In the genomic region with DNA sequence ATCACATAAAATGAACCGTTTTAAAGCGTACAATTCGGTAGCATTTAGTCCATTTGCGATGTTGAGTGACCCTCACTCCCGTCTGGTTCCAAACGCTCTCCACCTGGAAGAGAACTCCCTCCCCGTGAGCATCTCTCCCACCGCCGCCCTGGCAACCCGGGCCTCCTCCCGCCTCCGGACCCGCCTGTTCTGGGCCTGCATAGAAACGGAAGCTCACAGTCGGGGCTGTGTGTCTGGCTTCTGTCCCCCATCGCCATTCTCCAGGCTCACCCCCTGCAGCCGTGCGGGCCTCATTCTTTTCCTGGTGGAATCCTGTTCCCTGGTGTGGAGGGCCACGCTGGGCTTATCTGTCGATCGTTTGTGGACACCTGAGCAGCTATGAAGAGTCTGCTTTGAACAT, we compare ENCODE assay signal across 1 cellular context.
TF ChIP-seq lines count a peak whose summit lies in the region.

No MANE protein-coding gene starts in this region.

TF ChIP-seq in HCT116, 20 proteins besides CTCF, POLR2A, EP300 and RAD21 (continued from another document):
- TF ChIP-seq, protein P1, sequence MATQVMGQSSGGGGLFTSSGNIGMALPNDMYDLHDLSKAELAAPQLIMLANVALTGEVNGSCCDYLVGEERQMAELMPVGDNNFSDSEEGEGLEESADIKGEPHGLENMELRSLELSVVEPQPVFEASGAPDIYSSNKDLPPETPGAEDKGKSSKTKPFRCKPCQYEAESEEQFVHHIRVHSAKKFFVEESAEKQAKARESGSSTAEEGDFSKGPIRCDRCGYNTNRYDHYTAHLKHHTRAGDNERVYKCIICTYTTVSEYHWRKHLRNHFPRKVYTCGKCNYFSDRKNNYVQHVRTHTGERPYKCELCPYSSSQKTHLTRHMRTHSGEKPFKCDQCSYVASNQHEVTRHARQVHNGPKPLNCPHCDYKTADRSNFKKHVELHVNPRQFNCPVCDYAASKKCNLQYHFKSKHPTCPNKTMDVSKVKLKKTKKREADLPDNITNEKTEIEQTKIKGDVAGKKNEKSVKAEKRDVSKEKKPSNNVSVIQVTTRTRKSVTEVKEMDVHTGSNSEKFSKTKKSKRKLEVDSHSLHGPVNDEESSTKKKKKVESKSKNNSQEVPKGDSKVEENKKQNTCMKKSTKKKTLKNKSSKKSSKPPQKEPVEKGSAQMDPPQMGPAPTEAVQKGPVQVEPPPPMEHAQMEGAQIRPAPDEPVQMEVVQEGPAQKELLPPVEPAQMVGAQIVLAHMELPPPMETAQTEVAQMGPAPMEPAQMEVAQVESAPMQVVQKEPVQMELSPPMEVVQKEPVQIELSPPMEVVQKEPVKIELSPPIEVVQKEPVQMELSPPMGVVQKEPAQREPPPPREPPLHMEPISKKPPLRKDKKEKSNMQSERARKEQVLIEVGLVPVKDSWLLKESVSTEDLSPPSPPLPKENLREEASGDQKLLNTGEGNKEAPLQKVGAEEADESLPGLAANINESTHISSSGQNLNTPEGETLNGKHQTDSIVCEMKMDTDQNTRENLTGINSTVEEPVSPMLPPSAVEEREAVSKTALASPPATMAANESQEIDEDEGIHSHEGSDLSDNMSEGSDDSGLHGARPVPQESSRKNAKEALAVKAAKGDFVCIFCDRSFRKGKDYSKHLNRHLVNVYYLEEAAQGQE (IDR thresholded peaks at IDR 0.05; ENCODE audit: low read depth) = no peak
- TF ChIP-seq EZH2phosphoT487 (IDR thresholded peaks at IDR 0.05; ENCODE audit: borderline replicate concordance) (no peak), ZNF274 (IDR thresholded peaks at IDR 0.05; ENCODE audit: low read depth, low read length) (no peak), YY1 (IDR thresholded peaks at IDR 0.05; ENCODE audit: extremely low read depth, insufficient replicate concordance, low read depth, low read length) (no peak), TCF7L2 (IDR thresholded peaks at IDR 0.05; ENCODE audit: borderline replicate concordance, extremely low read depth, insufficient read depth, insufficient read length) (no peak), ZFX (IDR thresholded peaks at IDR 0.05) (no peak), EGR1 (IDR thresholded peaks at IDR 0.05; ENCODE audit: low read depth) (no peak)
- TF ChIP-seq, protein P2, sequence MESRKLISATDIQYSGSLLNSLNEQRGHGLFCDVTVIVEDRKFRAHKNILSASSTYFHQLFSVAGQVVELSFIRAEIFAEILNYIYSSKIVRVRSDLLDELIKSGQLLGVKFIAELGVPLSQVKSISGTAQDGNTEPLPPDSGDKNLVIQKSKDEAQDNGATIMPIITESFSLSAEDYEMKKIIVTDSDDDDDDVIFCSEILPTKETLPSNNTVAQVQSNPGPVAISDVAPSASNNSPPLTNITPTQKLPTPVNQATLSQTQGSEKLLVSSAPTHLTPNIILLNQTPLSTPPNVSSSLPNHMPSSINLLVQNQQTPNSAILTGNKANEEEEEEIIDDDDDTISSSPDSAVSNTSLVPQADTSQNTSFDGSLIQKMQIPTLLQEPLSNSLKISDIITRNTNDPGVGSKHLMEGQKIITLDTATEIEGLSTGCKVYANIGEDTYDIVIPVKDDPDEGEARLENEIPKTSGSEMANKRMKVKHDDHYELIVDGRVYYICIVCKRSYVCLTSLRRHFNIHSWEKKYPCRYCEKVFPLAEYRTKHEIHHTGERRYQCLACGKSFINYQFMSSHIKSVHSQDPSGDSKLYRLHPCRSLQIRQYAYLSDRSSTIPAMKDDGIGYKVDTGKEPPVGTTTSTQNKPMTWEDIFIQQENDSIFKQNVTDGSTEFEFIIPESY (IDR thresholded peaks at IDR 0.05; ENCODE audit: extremely low read depth, insufficient replicate concordance, low read length) = no peak
- TF ChIP-seq, protein P3, sequence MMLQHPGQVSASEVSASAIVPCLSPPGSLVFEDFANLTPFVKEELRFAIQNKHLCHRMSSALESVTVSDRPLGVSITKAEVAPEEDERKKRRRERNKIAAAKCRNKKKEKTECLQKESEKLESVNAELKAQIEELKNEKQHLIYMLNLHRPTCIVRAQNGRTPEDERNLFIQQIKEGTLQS (IDR thresholded peaks at IDR 0.05) = no peak
- TF ChIP-seq, protein P4, sequence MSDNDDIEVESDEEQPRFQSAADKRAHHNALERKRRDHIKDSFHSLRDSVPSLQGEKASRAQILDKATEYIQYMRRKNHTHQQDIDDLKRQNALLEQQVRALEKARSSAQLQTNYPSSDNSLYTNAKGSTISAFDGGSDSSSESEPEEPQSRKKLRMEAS (IDR thresholded peaks at IDR 0.05) = no peak
TF ChIP-seq in HCT116: peak in this region for 0.
